ENCODE assay signal across 2 cellular contexts in genomic region chr17:75487351-75488070, GRCh38.
TF ChIP-seq lines count a peak whose summit lies in the region.

No MANE protein-coding gene starts in this region.

TF ChIP-seq in GM23338, 12 proteins besides CTCF, POLR2A, EP300 and RAD21 (continued from another document):
- TF ChIP-seq REST (IDR thresholded peaks at IDR 0.05; ENCODE audit: unreplicated experiment) (no peak), EZH2phosphoT487 (IDR thresholded peaks at IDR 0.05; ENCODE audit: unreplicated experiment) (no peak), ZNF114 (CRISPR knock-in tag; IDR thresholded peaks at IDR 0.05) (no peak)

TF ChIP-seq in endothelial cell of umbilical vein, 7 proteins besides CTCF, POLR2A, EP300 and RAD21 (continued from another document):
- TF ChIP-seq MYC (IDR thresholded peaks at IDR 0.05; ENCODE audit: low read depth, low read length) = no peak
- no peak for TF ChIP-seq GATA2 (IDR thresholded peaks at IDR 0.05; ENCODE audit: insufficient read depth, insufficient read length, low read depth, low read length)
- no peak for TF ChIP-seq FOS (IDR thresholded peaks at IDR 0.05; ENCODE audit: borderline replicate concordance, insufficient read depth, low read length)
